ENCODE assay signal across 8 cellular contexts in genomic region chr12:64826234-64826633, GRCh38. TPM values are rescaled to one million over a fixed set of nuclear protein-coding genes. Genes with fewer than 3 reads are reported as not detected.
A peak's percentile ranks its signal among the peaks of the same experiment; 100 is the strongest.
DNase-seq lines count a peak whose midpoint lies in the region; ATAC-seq and TF ChIP-seq lines count a peak whose summit lies in the region.

No MANE protein-coding gene starts in this region.

- POLR2A ChIA-PET in A673 (lab: Charles Lee; ENCODE audit: low non-redundant PET) = no interaction called here
- POLR2A ChIA-PET in activated CD4-positive, alpha-beta memory T cell treated with anti-CD3 and anti-CD28 coated beads for 36 hours (lab: Charles Lee) = interaction anchor here (0.8 kb wide), 1 partner anchor 50 kb away, joined by 4 read pairs; no protein-coding TSS in a partner anchor

- BruUV-seq in A673 (replicated peaks; lab: Mats Ljungman, UMichigan) = no TSS peak

- ATAC-seq in GM19468 (IDR thresholded peaks at IDR 0.05; ENCODE audit: extremely low read depth, unreplicated experiment) = peak; percentile 40
- no peak for ATAC-seq in GM18505 (IDR thresholded peaks at IDR 0.05; ENCODE audit: unreplicated experiment)

- TF ChIP-seq CTCF in A673 (conservative IDR thresholded peaks at IDR 0.05; ENCODE audit: low read depth, low read length) = no peak
- no peak for TF ChIP-seq CTCF in fibroblast of lung (conservative IDR thresholded peaks at IDR 0.05 in 1 of 2, IDR thresholded peaks at IDR 0.05 in 1 of 2; ENCODE audit: low read depth in 1 of 2, low read length in 2 of 2)
- no peak for TF ChIP-seq CTCF in neural progenitor cell (IDR thresholded peaks at IDR 0.05)

- peaks cover 18% of the 10 kb centered on the region for H3K4me1 Mint-ChIP-seq in activated CD4-positive, alpha-beta memory T cell treated with anti-CD3 and anti-CD28 coated beads for 36 hours (ENCODE audit: low read depth)
- H3K4me1 Mint-ChIP-seq in neural progenitor cell = peaks cover 16% of the 10 kb centered on the region

- intact Hi-C loops in A673 (cut with micrococcal nuclease; ENCODE audit: unreplicated experiment) = no loop called here
- intact Hi-C loops in activated CD4-positive, alpha-beta memory T cell treated with anti-CD3 and anti-CD28 coated beads for 36 hours (cut with micrococcal nuclease) = loop anchor here (2.0 kb wide), 1 partner anchor 29 kb away; no protein-coding TSS in a partner anchor

- H3K9ac ChIP-seq in fibroblast of lung (ENCODE audit: insufficient read depth, low read length) (no peak overlapping the region), neural progenitor cell (no peak overlapping the region)

- no peak overlapping the region for H3K27ac ChIP-seq in A673 (ENCODE audit: low read depth, low read length, poor library complexity, severe bottlenecking)
- H3K27ac ChIP-seq in fibroblast of lung (ENCODE audit: insufficient read depth, low read length) = no peak overlapping the region
- H3K27ac ChIP-seq in neural progenitor cell = no peak overlapping the region

- H3K36me3 ChIP-seq in A673 (ENCODE audit: insufficient read depth, low read length, poor library complexity, severe bottlenecking) (no peaks in the 10 kb centered on the region), fibroblast of lung (ENCODE audit: control insufficient read depth, insufficient read depth, low read length) (no peaks in the 10 kb centered on the region), neural progenitor cell (no peaks in the 10 kb centered on the region)

- peaks cover 3% of the 10 kb centered on the region for H3K9me3 Mint-ChIP-seq in activated CD4-positive, alpha-beta memory T cell treated with anti-CD3 and anti-CD28 coated beads for 36 hours
- H3K9me3 Mint-ChIP-seq in neural progenitor cell = peaks cover 5% of the 10 kb centered on the region

- H4K20me1 ChIP-seq in fibroblast of lung (ENCODE audit: control insufficient read depth, extremely low read depth, insufficient read depth, low read length) (no peaks in the 10 kb centered on the region), neural progenitor cell (ENCODE audit: low read depth) (peaks cover 43% of the 10 kb centered on the region)

- peaks cover 6% of the 10 kb centered on the region for H3F3A ChIP-seq in neural progenitor cell (ENCODE audit: low read depth)

- peaks cover 84% of the 10 kb centered on the region for H3K27me3 ChIP-seq in A673 (replicated peaks; ENCODE audit: insufficient read depth, low read depth, low read length, poor library complexity)
- H3K27me3 ChIP-seq in fibroblast of lung (ENCODE audit: control insufficient read depth, insufficient read depth, low read length) = peaks cover 29% of the 10 kb centered on the region
- H3K27me3 ChIP-seq in neural progenitor cell = peaks cover 83% of the 10 kb centered on the region

- peak overlapping the region; percentile 24 for H3K4me3 Mint-ChIP-seq in activated CD4-positive, alpha-beta memory T cell treated with anti-CD3 and anti-CD28 coated beads for 36 hours
- H3K4me3 Mint-ChIP-seq in neural progenitor cell = peak overlapping the region; percentile 76

- H3K4me2 ChIP-seq in fibroblast of lung (ENCODE audit: extremely low read depth, insufficient read depth, low read length) (no peak overlapping the region), neural progenitor cell (peak overlapping the region; percentile 92)

- no peak for TF ChIP-seq POLR2A in GM18505 (IDR thresholded peaks at IDR 0.05; ENCODE audit: borderline replicate concordance, extremely low read depth, insufficient read depth, insufficient read length)

- H3K79me2 ChIP-seq in fibroblast of lung (ENCODE audit: control insufficient read depth, insufficient read depth, low read length) (no peaks in the 10 kb centered on the region), neural progenitor cell (ENCODE audit: low read depth) (no peaks in the 10 kb centered on the region)

- DNase-seq in A673 (ENCODE audit: low spot score) (peak; percentile 80), NCI-H2029 (lab: John Stamatoyannopoulos, UW) (peak; percentile 93), fibroblast of lung (ENCODE audit: low read depth in 2 of 2) (peak; percentile 59 to 60), neural progenitor cell (ENCODE audit: low spot score) (peak; percentile 90), NCI-H2171 treated with DMSO at 0.1 percent for 48 hours (lab: John Stamatoyannopoulos, UW) (no peak)
- peak; percentile 73 for DNase-seq in activated CD4-positive, alpha-beta memory T cell treated with anti-CD3 and anti-CD28 coated beads for 36 hours

- H3K27me3 Mint-ChIP-seq in activated CD4-positive, alpha-beta memory T cell treated with anti-CD3 and anti-CD28 coated beads for 36 hours = peaks cover 59% of the 10 kb centered on the region
- peaks cover 44% of the 10 kb centered on the region for H3K27me3 Mint-ChIP-seq in neural progenitor cell (ENCODE audit: insufficient read depth, low read depth)

- H3K4me3 ChIP-seq in A673 (ENCODE audit: low read depth, low read length, poor library complexity, severe bottlenecking) (no peak overlapping the region), fibroblast of lung (replicated peaks in 1 of 4; ENCODE audit: control extremely low read depth in 1 of 4, insufficient read depth in 1 of 4, low read depth in 3 of 4, low read length in 4 of 4) (no peak overlapping the region), neural progenitor cell (no peak overlapping the region)

- CTCF ChIA-PET in A673 (lab: Charles Lee) = no interaction called here
- CTCF ChIA-PET in activated CD4-positive, alpha-beta memory T cell treated with anti-CD3 and anti-CD28 coated beads for 36 hours (lab: Charles Lee) = interaction anchor here (0.8 to 2.2 kb wide), 3 partner anchors 20 to 30 kb away, joined by 3 to 12 read pairs (median 3); no protein-coding TSS in a partner anchor

- H3K4me1 ChIP-seq in A673 (ENCODE audit: insufficient read depth, low read length, poor library complexity, severe bottlenecking) (peaks cover 4% of the 10 kb centered on the region), fibroblast of lung (ENCODE audit: control insufficient read depth, extremely low read depth, insufficient read depth, low read length) (peaks cover 2% of the 10 kb centered on the region), neural progenitor cell (peaks cover 9% of the 10 kb centered on the region)

- H3K9me3 ChIP-seq in A673 (ENCODE audit: low read depth, low read length, poor library complexity, severe bottlenecking) (peaks cover 5% of the 10 kb centered on the region), fibroblast of lung (ENCODE audit: control insufficient read depth, insufficient read depth, low read depth, low read length) (no peaks in the 10 kb centered on the region), neural progenitor cell (ENCODE audit: low read depth) (no peaks in the 10 kb centered on the region)

- peaks cover 2% of the 10 kb centered on the region for H3K36me3 Mint-ChIP-seq in activated CD4-positive, alpha-beta memory T cell treated with anti-CD3 and anti-CD28 coated beads for 36 hours
- peaks cover 2% of the 10 kb centered on the region for H3K36me3 Mint-ChIP-seq in neural progenitor cell

- H2AFZ ChIP-seq in fibroblast of lung (ENCODE audit: low read length) (no peak overlapping the region), neural progenitor cell (replicated peaks) (no peak overlapping the region)

- no peak overlapping the region for H3K27ac Mint-ChIP-seq in activated CD4-positive, alpha-beta memory T cell treated with anti-CD3 and anti-CD28 coated beads for 36 hours
- no peak overlapping the region for H3K27ac Mint-ChIP-seq in neural progenitor cell

RNA-seq across cellular contexts. Expression of gene TBC1D30, which starts 1.8 kb away (rescaled TPM):
- total RNA-seq in A673 (2021) (2.0 and 2.1 TPM in 2 replicates), fibroblast of lung (0.26 and 0.66 TPM in 2 replicates), neural progenitor cell (ENCODE audit: low replicate concordance) (9.4 and 9.7 TPM in 2 replicates)
- total RNA-seq in activated CD4-positive, alpha-beta memory T cell treated with anti-CD3 and anti-CD28 coated beads for 36 hours = under 1 TPM in 1 of 2 experiments, not detected in 1; 0.36 TPM
- 0.23 and 0.24 TPM in 2 replicates for polyA plus RNA-seq in fibroblast of lung
- polyA plus RNA-seq in fibroblast of lung (2012) = 0.07 and 0.12 TPM in 2 replicates
- polyA minus RNA-seq in fibroblast of lung (ENCODE audit: low replicate concordance) = not detected in 2 replicates
